1 cellular context compared by ENCODE assay signal in genomic region chr1:43864111-43865045, GRCh38.
TF ChIP-seq lines count a peak whose summit lies in the region.

No MANE protein-coding gene starts in this region.

TF ChIP-seq in K562, 482 proteins besides CTCF, POLR2A, EP300 and RAD21 (continued from another document):
- TF ChIP-seq MAX (CRISPR knock-in tag; IDR thresholded peaks at IDR 0.05) = 0 out of 2 replicates have a peak, but pooled peaks have one; percentile 12
- peak; percentile 80 for TF ChIP-seq CBFA2T3 (IDR thresholded peaks at IDR 0.05)
- TF ChIP-seq SP1 (CRISPR knock-in tag; IDR thresholded peaks at IDR 0.05) = no peak
- no peak for TF ChIP-seq RBFOX2 (IDR thresholded peaks at IDR 0.05; ENCODE audit: low read depth, low read length)
- TF ChIP-seq ZSCAN32 (CRISPR knock-in tag; IDR thresholded peaks at IDR 0.05) = no peak
- no peak for TF ChIP-seq GATAD2B (IDR thresholded peaks at IDR 0.05; ENCODE audit: borderline replicate concordance)
- no peak for TF ChIP-seq ZNF764 (CRISPR knock-in tag; IDR thresholded peaks at IDR 0.05; ENCODE audit: low read depth)
- TF ChIP-seq RREB1 (CRISPR knock-in tag; IDR thresholded peaks at IDR 0.05) = no peak
- TF ChIP-seq HMBOX1 (IDR thresholded peaks at IDR 0.05) = no peak
- no peak for TF ChIP-seq PCBP1 (IDR thresholded peaks at IDR 0.05; ENCODE audit: low read depth, low read length, poor library complexity, severe bottlenecking)
- TF ChIP-seq MECOM (CRISPR knock-in tag; IDR thresholded peaks at IDR 0.05) = no peak
- TF ChIP-seq ZNF174 (CRISPR knock-in tag; IDR thresholded peaks at IDR 0.05) = no peak
- TF ChIP-seq SRSF7 (optimal IDR thresholded peaks at IDR 0.05; ENCODE audit: low read depth, low read length) = no peak
- TF ChIP-seq EGR1 (conservative IDR thresholded peaks at IDR 0.05) = peak; percentile 86
- TF ChIP-seq SMARCB1 (IDR thresholded peaks at IDR 0.05; ENCODE audit: insufficient read length, low read depth) = no peak
- TF ChIP-seq MXI1 (IDR thresholded peaks at IDR 0.05; ENCODE audit: low read depth, low read length) = peak; percentile 49; the same call in 1 of the 2 replicates
- peak; percentile 26; the same call in 1 of the 2 replicates for TF ChIP-seq ZBTB33 (CRISPR knock-in tag; IDR thresholded peaks at IDR 0.05)
- TF ChIP-seq ZNF740 (CRISPR knock-in tag; IDR thresholded peaks at IDR 0.05) = no peak
- TF ChIP-seq ZNF740 (tag; IDR thresholded peaks at IDR 0.05) = no peak
- TF ChIP-seq ZNF24 (IDR thresholded peaks at IDR 0.05) = no peak
- TF ChIP-seq TSHZ1 (CRISPR knock-in tag; IDR thresholded peaks at IDR 0.05) = no peak
- peak; percentile 68 for TF ChIP-seq DPF2 (IDR thresholded peaks at IDR 0.05)
- 0 out of 2 replicates have a peak, but pooled peaks have one; percentile 15 for TF ChIP-seq HINFP (tag; conservative IDR thresholded peaks at IDR 0.05; ENCODE audit: low read depth)
- no peak for TF ChIP-seq ESRRB (CRISPR knock-in tag; IDR thresholded peaks at IDR 0.05; ENCODE audit: borderline replicate concordance)
- TF ChIP-seq CTBP1 (IDR thresholded peaks at IDR 0.05; ENCODE audit: borderline replicate concordance) = 0 out of 2 replicates have a peak, but pooled peaks have one; percentile 58
- TF ChIP-seq ZFP36 (IDR thresholded peaks at IDR 0.05; ENCODE audit: low read depth, low read length, partially characterized antibody) = peak; percentile 11
- TF ChIP-seq HDAC1 (IDR thresholded peaks at IDR 0.05) = peak in 1 of 2 experiments; percentile 61; a peak in 2 of 4 replicates
- no peak for TF ChIP-seq ZNF239 (CRISPR knock-in tag; IDR thresholded peaks at IDR 0.05)
- TF ChIP-seq RNF2 (IDR thresholded peaks at IDR 0.05) = no peak
TF ChIP-seq in K562: peak in this region for 35.
